In genomic region chr2:13650586-13651180, GRCh38 we compare ENCODE assay signal across 14 cellular contexts.
DNase-seq lines count a peak whose midpoint lies in the region; ATAC-seq and TF ChIP-seq lines count a peak whose summit lies in the region.
"Had no signal": no experiment of that assay in that cellular context is flagged by ENCODE, and none has a peak within 500 bp of the region (broad histone marks: within the 10 kb centered on the region; RNA-seq: fewer than 3 reads in every experiment).

No MANE protein-coding gene starts in this region.

- H3K9me3 ChIP-seq in HEK293 (ENCODE audit: control insufficient read depth, insufficient read depth, low read depth, low read length): no peaks in the 10 kb centered on the region
- peaks cover 3% of the 10 kb centered on the region; the same call in 1 of the 2 replicates for H3K9me3 ChIP-seq in SJCRH30 (replicated peaks)

- CTCF ChIA-PET in HEK293 (lab: Yijun Ruan, JAX): no interaction called here

- H3K36me3 ChIP-seq in GM06990 (ENCODE audit: control insufficient read depth, insufficient read depth, low read length) (no peaks in the 10 kb centered on the region), HEK293 (ENCODE audit: control insufficient read depth in 2 of 2, insufficient read depth in 1 of 2, low read length in 2 of 2) (no peaks in the 10 kb centered on the region), SJCRH30 (no peaks in the 10 kb centered on the region)
- H3K36me3 ChIP-seq: spleen had no signal

- no peak overlapping the region for H3K4me3 ChIP-seq in GM06990 (replicated peaks; ENCODE audit: low read depth, low read length)
- H3K4me3 ChIP-seq in HEK293 (ENCODE audit: low read depth, low read length): no peak overlapping the region
- no peak overlapping the region for H3K4me3 ChIP-seq in SJCRH30
- H3K4me3 ChIP-seq: spleen had no signal

- peak; percentile 8 for TF ChIP-seq CTCF in GM06990 (IDR thresholded peaks at IDR 0.05; ENCODE audit: insufficient read depth, low read length, poor library complexity, severe bottlenecking)
- TF ChIP-seq CTCF in HEK293 (tag by site-specific recombination; IDR thresholded peaks at IDR 0.05): no peak

- ATAC-seq in GM19328 (IDR thresholded peaks at IDR 0.05; ENCODE audit: unreplicated experiment) (no peak), HG02571 (IDR thresholded peaks at IDR 0.05; ENCODE audit: unreplicated experiment) (no peak), HG03442 (IDR thresholded peaks at IDR 0.05; ENCODE audit: unreplicated experiment) (no peak)
- ATAC-seq: activated naive CD4-positive, alpha-beta T cell treated with anti-CD3 and anti-CD28 coated beads, Interleukin-2, amount 50 U/mL, for 72 hours had no signal

- DNase-seq in GM06990 (ENCODE audit: extremely low read depth, insufficient read length) (no peak), SJCRH30 (peak; percentile 11 to 22), iPS-NIHi7 (ENCODE audit: extremely low spot score) (peak; percentile 10)
- DNase-seq: caudate nucleus, Kasumi-1, NCI-H226, SHP77, spleen, substantia nigra had no signal

- H3K4me1 ChIP-seq in HEK293 (ENCODE audit: control insufficient read depth, insufficient read depth, low read length): no peaks in the 10 kb centered on the region
- peaks cover 22% of the 10 kb centered on the region for H3K4me1 ChIP-seq in SJCRH30
- H3K4me1 ChIP-seq: spleen had no signal

- H3K27ac ChIP-seq in HEK293 (ENCODE audit: extremely low read depth, low read depth, low read length): no peak overlapping the region
- H3K27ac ChIP-seq in SJCRH30: no peak overlapping the region
- H3K27ac ChIP-seq: spleen had no signal

- POLR2A ChIA-PET in HEK293 (lab: Yijun Ruan, JAX): no interaction called here

- no peaks in the 10 kb centered on the region for H3K27me3 ChIP-seq in GM06990 (replicated peaks; ENCODE audit: control insufficient read depth, insufficient read depth, low read length)
- no peaks in the 10 kb centered on the region for H3K27me3 ChIP-seq in SJCRH30
- H3K27me3 ChIP-seq: spleen had no signal

TF ChIP-seq in HEK293, 187 proteins besides CTCF, POLR2A, EP300 and RAD21:
- TF ChIP-seq ZNF629 (tag by site-specific recombination; IDR thresholded peaks at IDR 0.05) (no peak), SETDB1 (IDR thresholded peaks at IDR 0.05; ENCODE audit: insufficient read length, low read length) (peak; percentile 42), ZNF24 (tag by site-specific recombination; IDR thresholded peaks at IDR 0.05) (no peak), ZNF549 (tag by site-specific recombination; IDR thresholded peaks at IDR 0.05) (no peak), OSR2 (tag by site-specific recombination; IDR thresholded peaks at IDR 0.05) (no peak)
